ENCODE assay signal across 20 cellular contexts in the genomic region with DNA sequence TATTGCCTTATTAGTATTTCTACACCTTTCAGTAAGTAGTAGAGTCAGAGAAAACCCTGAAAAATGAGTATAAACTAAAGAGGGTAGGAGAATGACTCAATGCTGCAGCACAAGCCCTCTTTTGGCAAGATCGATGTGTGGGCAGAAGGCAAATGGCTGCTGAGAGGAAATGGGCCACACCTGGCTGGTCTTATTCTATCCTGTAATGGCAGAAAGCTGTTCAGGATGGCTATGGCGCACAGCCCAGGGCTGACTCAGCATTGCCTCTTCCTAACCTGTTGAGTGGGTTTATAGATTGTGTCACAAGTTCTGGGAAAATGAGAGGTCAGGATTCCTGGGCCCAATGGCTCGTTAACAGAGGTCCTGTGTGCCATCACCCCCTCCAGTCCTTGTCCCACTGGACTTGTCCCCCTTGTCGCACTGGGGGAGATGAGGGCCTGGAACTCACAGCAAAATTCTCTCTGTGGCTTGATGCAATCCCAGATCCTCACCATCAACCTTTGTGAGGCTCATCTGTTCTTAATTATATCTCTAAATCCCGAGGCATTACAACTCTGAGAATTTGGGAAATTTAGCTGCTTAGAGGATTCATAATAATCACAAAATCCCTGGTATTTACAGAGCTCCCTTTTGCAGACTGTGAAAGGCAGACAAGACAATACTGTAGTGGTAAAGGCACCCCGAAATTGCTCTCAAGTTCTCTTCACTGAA. TPM values are rescaled to one million over a fixed set of nuclear protein-coding genes. Genes with fewer than 3 reads are reported as not detected.
DNase-seq lines count a peak whose midpoint lies in the region; ATAC-seq, FAIRE-seq and TF ChIP-seq lines count a peak whose summit lies in the region.
"Had no signal": no experiment of that assay in that cellular context is flagged by ENCODE, and none has a peak within 500 bp of the region (broad histone marks: within the 10 kb centered on the region; RNA-seq: fewer than 3 reads in every experiment).

No MANE protein-coding gene starts in this region.

- H3K4me3 ChIP-seq in AG10803 (ENCODE audit: low read length), result no peak overlapping the region
- H3K4me3 ChIP-seq in dorsolateral prefrontal cortex, result no peak overlapping the region
- H3K4me3 ChIP-seq in mesenchymal stem cell (ENCODE audit: insufficient read depth in 1 of 2, low read depth in 1 of 2, low read length in 2 of 2), result peak overlapping the region in 1 of 2 experiments; percentile 37
- no peak overlapping the region for H3K4me3 ChIP-seq in HepG2 (replicated peaks in 1 of 3; ENCODE audit: insufficient read depth in 1 of 3, low read depth in 2 of 3, low read length in 3 of 3)
- no peak overlapping the region for H3K4me3 ChIP-seq in stomach
- H3K4me3 ChIP-seq: ascending aorta, gastrocnemius medialis, GM23338, spleen, thoracic aorta had no signal

- POLR2A ChIA-PET in HepG2 (lab: Yijun Ruan, JAX), result no interaction called here

- no peak for FAIRE-seq in HepG2 (lab: Jason Lieb, UNC)

- intact Hi-C loops in dorsolateral prefrontal cortex (cut with DNase I), result loop anchor here in 1 of 2 donors (5.0 to 10.0 kb wide), 4 partner anchors 238 to 868 kb away; no protein-coding TSS in a partner anchor
- intact Hi-C loops in HepG2 (cut with micrococcal nuclease; ENCODE audit: unreplicated experiment), result no loop called here
- intact Hi-C loops in stomach (cut with DNase I; ENCODE audit: low total_unique reads), result no loop called here

- 69% methylated on average over 5 of the region's 6 CpGs for WGBS in mesenchymal stem cell
- WGBS in HepG2 (ENCODE audit: low lambda C conversion rate), result 18% methylated on average over 5 of the region's 6 CpGs
- 68 to 80% (median 78%) methylated on average over 4 to 6 of the region's 6 CpGs for WGBS in stomach, 5 donors

- H3K4me2 ChIP-seq in mesenchymal stem cell (ENCODE audit: low read length, poor library complexity, severe bottlenecking), result no peak overlapping the region
- no peak overlapping the region for H3K4me2 ChIP-seq in HepG2 (ENCODE audit: low read depth, low read length)
- H3K4me2 ChIP-seq: GM23338 had no signal

- H3K79me1 ChIP-seq in mesenchymal stem cell (replicated peaks; ENCODE audit: low read length, poor library complexity, severe bottlenecking), result no peaks in the 10 kb centered on the region

- no peaks in the 10 kb centered on the region for H4K20me1 ChIP-seq in HepG2 (ENCODE audit: insufficient read depth, low read length)

- H3K14ac ChIP-seq in mesenchymal stem cell (ENCODE audit: low read length in 2 of 2), result no peak overlapping the region

- no peak overlapping the region for H3K23ac ChIP-seq in mesenchymal stem cell (ENCODE audit: low read length in 2 of 2)

- H3K36me3 ChIP-seq in mesenchymal stem cell (ENCODE audit: control insufficient read depth in 1 of 2, insufficient read depth in 2 of 2, low read depth in 1 of 2, low read length in 2 of 2), result no peaks in the 10 kb centered on the region
- H3K36me3 ChIP-seq in HepG2 (replicated peaks in 1 of 2; ENCODE audit: control insufficient read depth in 1 of 2, insufficient read depth in 2 of 2, low read length in 2 of 2), result no peaks in the 10 kb centered on the region
- no peaks in the 10 kb centered on the region for H3K36me3 ChIP-seq in stomach
- H3K36me3 ChIP-seq: ascending aorta, gastrocnemius medialis, spleen, thoracic aorta had no signal

- H4K8ac ChIP-seq in mesenchymal stem cell (ENCODE audit: low read length), result no peak overlapping the region

- H2BK120ac ChIP-seq in mesenchymal stem cell (ENCODE audit: low read depth, low read length), result no peak overlapping the region

- H3K27me3 ChIP-seq in dorsolateral prefrontal cortex (no peaks in the 10 kb centered on the region), mesenchymal stem cell (ENCODE audit: control insufficient read depth in 1 of 2, insufficient read depth in 1 of 2, low read length in 2 of 2) (no peaks in the 10 kb centered on the region), HepG2 (ENCODE audit: control insufficient read depth in 1 of 2, insufficient read depth in 2 of 2, low read length in 2 of 2) (no peaks in the 10 kb centered on the region; a peak in 1 of 5 replicates), stomach (peaks cover 0 to 10% (median 0%) of the 10 kb centered on the region in 3 donors)
- H3K27me3 ChIP-seq: ascending aorta, gastrocnemius medialis had no signal

- in situ Hi-C loops in HepG2 (cut with HindIII; ENCODE audit: extremely low pct_ligation_motif_present, low pct_unique_long_range_greater_than_20kb), result no loop called here

- no peaks in the 10 kb centered on the region for H3K4me1 ChIP-seq in mesenchymal stem cell (ENCODE audit: control insufficient read depth, insufficient read depth, low read depth, low read length)
- no peaks in the 10 kb centered on the region for H3K4me1 ChIP-seq in HepG2 (ENCODE audit: insufficient read depth, low read length)
- no peaks in the 10 kb centered on the region for H3K4me1 ChIP-seq in stomach
- H3K4me1 ChIP-seq: gastrocnemius medialis, spleen had no signal

- BruUV-seq in HepG2 (replicated peaks; lab: Mats Ljungman, UMichigan), result no TSS peak

- H3K18ac ChIP-seq in mesenchymal stem cell (ENCODE audit: low read depth in 1 of 2, low read length in 2 of 2), result no peak overlapping the region

- H3K27ac ChIP-seq in dorsolateral prefrontal cortex (no peak overlapping the region), mesenchymal stem cell (ENCODE audit: low read length, poor library complexity, severe bottlenecking) (no peak overlapping the region), HepG2 (ENCODE audit: extremely low read length, insufficient read depth, low read length) (no peak overlapping the region), stomach (no peak overlapping the region)
- H3K27ac ChIP-seq: ascending aorta, gastrocnemius medialis, spleen, thoracic aorta had no signal

- no peak overlapping the region for H4K91ac ChIP-seq in mesenchymal stem cell (ENCODE audit: low read length)

- no peak for TF ChIP-seq POLR2A in HepG2 (IDR thresholded peaks at IDR 0.05; ENCODE audit: insufficient read depth in 1 of 2, low read depth in 2 of 2, low read length in 2 of 2)
- TF ChIP-seq POLR2A in stomach (IDR thresholded peaks at IDR 0.05), result no peak

- ATAC-seq in HepG2 (no peak), HG03521 (IDR thresholded peaks at IDR 0.05; ENCODE audit: unreplicated experiment) (no peak)
- ATAC-seq: activated T-helper 17 cell treated with anti-CD3 and anti-CD28 coated beads, Interleukin-2, amount 50 U/mL, for 72 hours; gastrocnemius medialis; GM23338 had no signal

- H2BK15ac ChIP-seq in mesenchymal stem cell (ENCODE audit: low read depth, poor library complexity, severe bottlenecking), result no peak overlapping the region

- CTCF ChIA-PET in HepG2 (lab: Yijun Ruan, JAX; ENCODE audit: low intra/inter-chr PET ratio, low total read pairs), result no interaction called here

- H3K4ac ChIP-seq in mesenchymal stem cell (ENCODE audit: low read depth in 1 of 2, low read length in 2 of 2), result no peak overlapping the region

- DNase-seq in AG10803 (ENCODE audit: low read depth) (peak; percentile 98), M059J (ENCODE audit: low read depth) (peak; percentile 87), dorsolateral prefrontal cortex (peak in 9 of 10 donors; percentile 29 to 82 (median 65)), mesenchymal stem cell (no peak), HepG2 (ENCODE audit: low spot score) (no peak), HK-2 (ENCODE audit: unreplicated experiment) (no peak), stomach (no peak)
- DNase-seq: gastrocnemius medialis, immature natural killer cell, KG1, NCI-H146, NCI-H526, spleen had no signal

- no peak for TF ChIP-seq RAD21 in HepG2 (CRISPR knock-in tag; IDR thresholded peaks at IDR 0.05)

- H3K9ac ChIP-seq in mesenchymal stem cell (ENCODE audit: low read length) (peak overlapping the region; percentile 27), HepG2 (ENCODE audit: insufficient read depth, low read depth, low read length) (no peak overlapping the region)

- H2AFZ ChIP-seq in mesenchymal stem cell (ENCODE audit: low read depth, low read length) (no peak overlapping the region), HepG2 (ENCODE audit: low read length) (no peak overlapping the region)
- H2AFZ ChIP-seq: GM23338 had no signal

- H3K9me3 ChIP-seq in mesenchymal stem cell (ENCODE audit: control insufficient read depth, low read length) (no peaks in the 10 kb centered on the region), HepG2 (ENCODE audit: low read length) (no peaks in the 10 kb centered on the region), stomach (no peaks in the 10 kb centered on the region)
- H3K9me3 ChIP-seq: ascending aorta, gastrocnemius medialis, spleen, thoracic aorta had no signal

- no peak overlapping the region for H2BK12ac ChIP-seq in mesenchymal stem cell (ENCODE audit: low read length in 2 of 2)

- no peak for TF ChIP-seq CTCF in AG10803 (conservative IDR thresholded peaks at IDR 0.05; ENCODE audit: low read length)
- TF ChIP-seq CTCF in dorsolateral prefrontal cortex (IDR thresholded peaks at IDR 0.05 in 54 of 56, conservative IDR thresholded peaks at IDR 0.05 in 2 of 56; ENCODE audit: low read depth in 1 of 56, partially characterized antibody in 56 of 56), result no peak
- TF ChIP-seq CTCF in HepG2 (CRISPR knock-in tag; IDR thresholded peaks at IDR 0.05), result no peak
- TF ChIP-seq CTCF in stomach (IDR thresholded peaks at IDR 0.05), result no peak

- H2BK5ac ChIP-seq in mesenchymal stem cell (ENCODE audit: low read depth, low read length, poor library complexity, severe bottlenecking), result no peak overlapping the region

- no peak overlapping the region for H2AK5ac ChIP-seq in mesenchymal stem cell (ENCODE audit: low read length, severe bottlenecking)

- H3K79me2 ChIP-seq in HepG2 (ENCODE audit: insufficient read depth, low read length), result no peaks in the 10 kb centered on the region

- TF ChIP-seq EP300 in HepG2 (IDR thresholded peaks at IDR 0.05; ENCODE audit: low read depth in 2 of 2, low read length in 2 of 2) (no peak), HepG2 (CRISPR knock-in tag; IDR thresholded peaks at IDR 0.05; ENCODE audit: borderline replicate concordance) (no peak), stomach (IDR thresholded peaks at IDR 0.05) (no peak)

RNA-seq across cellular contexts. Expression of gene HMGB4, which starts 13.2 kb away (rescaled TPM):
- not detected in 2 replicates for total RNA-seq in M059J (2014; rRNA removed; shearing (Covaris generic))
- not detected for total RNA-seq in dorsolateral prefrontal cortex
- not detected for polyA plus RNA-seq in mesenchymal stem cell (2013, experiment 1 of 2)
- polyA plus RNA-seq in mesenchymal stem cell (2013, experiment 2 of 2), result not detected
- total RNA-seq in HepG2 (2016; rRNA removed; fragmentation: Illumina TruSeq; extraction: Trizol), result not detected in 2 replicates
- not detected in 2 replicates for total RNA-seq in HepG2 (2016; cell fraction: cytosol; rRNA removed; fragmentation: Illumina TruSeq; extraction: Trizol; ENCODE audit: low read depth)
- not detected in 2 replicates for total RNA-seq in HepG2 (2016; cell fraction: insoluble cytoplasmic fraction; rRNA removed; fragmentation: Illumina TruSeq; extraction: Trizol)
- not detected in 2 replicates for total RNA-seq in HepG2 (2016; cell fraction: membrane; rRNA removed; fragmentation: Illumina TruSeq; extraction: Trizol)
- not detected in 2 replicates for total RNA-seq in HepG2 (2016; cell fraction: nucleus; rRNA removed; fragmentation: Illumina TruSeq; extraction: Trizol)
- not detected in 2 replicates for polyA plus RNA-seq in HepG2 (2011; rRNA removed)
- not detected in 2 replicates for polyA plus RNA-seq in HepG2 (2011; cell fraction: cytosol; rRNA removed)
- polyA plus RNA-seq in HepG2 (2011; cell fraction: nucleus; rRNA removed), result not detected in 2 replicates
- polyA plus RNA-seq in HepG2 (2012), result not detected in 2 replicates
- polyA plus RNA-seq in HepG2 (2016; cell fraction: cytosol; fragmentation: Illumina TruSeq; extraction: Trizol; ENCODE audit: low read depth), result not detected in 2 replicates
- not detected in 2 replicates for polyA plus RNA-seq in HepG2 (2016; cell fraction: insoluble cytoplasmic fraction; fragmentation: Illumina TruSeq; extraction: Trizol; ENCODE audit: low read depth)
- not detected in 2 replicates for polyA plus RNA-seq in HepG2 (2016; cell fraction: membrane; fragmentation: Illumina TruSeq; extraction: Trizol; ENCODE audit: low read depth)
- polyA plus RNA-seq in HepG2 (2016; cell fraction: nucleus; fragmentation: Illumina TruSeq; extraction: Trizol; ENCODE audit: insufficient read depth, low read depth), result not detected in 2 replicates
- not detected in 2 replicates for polyA minus RNA-seq in HepG2 (2011; rRNA and poly(A)+ RNA removed; ENCODE audit: low replicate concordance)
- not detected in 2 replicates for polyA minus RNA-seq in HepG2 (2011; cell fraction: cytosol; rRNA and poly(A)+ RNA removed)
- not detected in 2 replicates for polyA minus RNA-seq in HepG2 (2011; cell fraction: nucleus; rRNA and poly(A)+ RNA removed)
- not detected for total RNA-seq in stomach
- polyA plus RNA-seq in stomach, result not detected
- total RNA-seq: activated T-helper 17 cell treated with anti-CD3 and anti-CD28 coated beads, Interleukin-2, amount 50 U/mL, for 72 hours; ascending aorta; gastrocnemius medialis; GM23338; mucosa of gallbladder; osteoblast; spleen; thoracic aorta had no signal
- polyA plus RNA-seq: GM23338, immature natural killer cell, spleen had no signal

Comparison
In these comparisons a context has a peak if more than half of its experiments do, and no peak if none do; other contexts are left out.
1. DNase-seq: peak in AG10803 (single experiment), M059J (single experiment) and dorsolateral prefrontal cortex (9 of 10); none in mesenchymal stem cell (single experiment), HepG2 (single experiment), HK-2 (single experiment) and stomach (single experiment).